1 cellular context compared by ENCODE assay signal in the genomic region with DNA sequence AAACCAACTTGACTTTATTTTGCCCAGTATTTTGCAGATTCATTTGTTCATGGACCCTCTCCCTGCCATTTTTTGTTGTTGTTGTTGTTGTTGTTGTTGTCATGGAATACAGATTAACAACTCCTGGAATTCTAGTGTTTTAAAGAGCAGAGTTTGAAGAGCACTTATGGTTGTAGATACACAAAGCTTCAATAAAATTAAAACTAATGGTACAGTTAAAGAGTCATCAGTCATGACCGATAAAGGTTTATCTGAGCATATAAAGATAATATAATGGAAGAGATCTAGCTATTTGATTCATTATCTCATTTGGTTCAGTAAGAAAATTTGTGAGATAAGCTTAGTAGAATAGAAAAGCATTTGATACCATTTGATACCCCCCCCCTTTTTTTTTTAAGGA.
TF ChIP-seq lines count a peak whose summit lies in the region.

No MANE protein-coding gene starts in this region.

TF ChIP-seq in HEK293, 187 proteins besides CTCF, POLR2A, EP300 and RAD21 (continued from another document):
- TF ChIP-seq, protein P1, sequence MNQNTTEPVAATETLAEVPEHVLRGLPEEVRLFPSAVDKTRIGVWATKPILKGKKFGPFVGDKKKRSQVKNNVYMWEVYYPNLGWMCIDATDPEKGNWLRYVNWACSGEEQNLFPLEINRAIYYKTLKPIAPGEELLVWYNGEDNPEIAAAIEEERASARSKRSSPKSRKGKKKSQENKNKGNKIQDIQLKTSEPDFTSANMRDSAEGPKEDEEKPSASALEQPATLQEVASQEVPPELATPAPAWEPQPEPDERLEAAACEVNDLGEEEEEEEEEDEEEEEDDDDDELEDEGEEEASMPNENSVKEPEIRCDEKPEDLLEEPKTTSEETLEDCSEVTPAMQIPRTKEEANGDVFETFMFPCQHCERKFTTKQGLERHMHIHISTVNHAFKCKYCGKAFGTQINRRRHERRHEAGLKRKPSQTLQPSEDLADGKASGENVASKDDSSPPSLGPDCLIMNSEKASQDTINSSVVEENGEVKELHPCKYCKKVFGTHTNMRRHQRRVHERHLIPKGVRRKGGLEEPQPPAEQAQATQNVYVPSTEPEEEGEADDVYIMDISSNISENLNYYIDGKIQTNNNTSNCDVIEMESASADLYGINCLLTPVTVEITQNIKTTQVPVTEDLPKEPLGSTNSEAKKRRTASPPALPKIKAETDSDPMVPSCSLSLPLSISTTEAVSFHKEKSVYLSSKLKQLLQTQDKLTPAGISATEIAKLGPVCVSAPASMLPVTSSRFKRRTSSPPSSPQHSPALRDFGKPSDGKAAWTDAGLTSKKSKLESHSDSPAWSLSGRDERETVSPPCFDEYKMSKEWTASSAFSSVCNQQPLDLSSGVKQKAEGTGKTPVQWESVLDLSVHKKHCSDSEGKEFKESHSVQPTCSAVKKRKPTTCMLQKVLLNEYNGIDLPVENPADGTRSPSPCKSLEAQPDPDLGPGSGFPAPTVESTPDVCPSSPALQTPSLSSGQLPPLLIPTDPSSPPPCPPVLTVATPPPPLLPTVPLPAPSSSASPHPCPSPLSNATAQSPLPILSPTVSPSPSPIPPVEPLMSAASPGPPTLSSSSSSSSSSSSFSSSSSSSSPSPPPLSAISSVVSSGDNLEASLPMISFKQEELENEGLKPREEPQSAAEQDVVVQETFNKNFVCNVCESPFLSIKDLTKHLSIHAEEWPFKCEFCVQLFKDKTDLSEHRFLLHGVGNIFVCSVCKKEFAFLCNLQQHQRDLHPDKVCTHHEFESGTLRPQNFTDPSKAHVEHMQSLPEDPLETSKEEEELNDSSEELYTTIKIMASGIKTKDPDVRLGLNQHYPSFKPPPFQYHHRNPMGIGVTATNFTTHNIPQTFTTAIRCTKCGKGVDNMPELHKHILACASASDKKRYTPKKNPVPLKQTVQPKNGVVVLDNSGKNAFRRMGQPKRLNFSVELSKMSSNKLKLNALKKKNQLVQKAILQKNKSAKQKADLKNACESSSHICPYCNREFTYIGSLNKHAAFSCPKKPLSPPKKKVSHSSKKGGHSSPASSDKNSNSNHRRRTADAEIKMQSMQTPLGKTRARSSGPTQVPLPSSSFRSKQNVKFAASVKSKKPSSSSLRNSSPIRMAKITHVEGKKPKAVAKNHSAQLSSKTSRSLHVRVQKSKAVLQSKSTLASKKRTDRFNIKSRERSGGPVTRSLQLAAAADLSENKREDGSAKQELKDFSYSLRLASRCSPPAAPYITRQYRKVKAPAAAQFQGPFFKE (tag by site-specific recombination; IDR thresholded peaks at IDR 0.05; ENCODE audit: borderline replicate concordance): no peak
- TF ChIP-seq ZNF248 (tag by site-specific recombination; IDR thresholded peaks at IDR 0.05) (no peak), ZNF2 (tag by site-specific recombination; IDR thresholded peaks at IDR 0.05) (0 out of 2 replicates have a peak, but pooled peaks have one; percentile 27), ZNF610 (tag by site-specific recombination; IDR thresholded peaks at IDR 0.05; ENCODE audit: borderline replicate concordance) (no peak), FEZF1 (tag by site-specific recombination; IDR thresholded peaks at IDR 0.05) (peak; percentile 51; the same call in 1 of the 2 replicates), EGR2 (tag by site-specific recombination; IDR thresholded peaks at IDR 0.05; ENCODE audit: low read depth) (no peak), ZSCAN16 (tag by site-specific recombination; IDR thresholded peaks at IDR 0.05) (peak; percentile 48; the same call in 1 of the 2 replicates), YY2 (tag by site-specific recombination; IDR thresholded peaks at IDR 0.05) (no peak), ZNF37A (tag by site-specific recombination; IDR thresholded peaks at IDR 0.05) (no peak), GLIS2 (tag by site-specific recombination; IDR thresholded peaks at IDR 0.05) (no peak), ZNF670 (tag by site-specific recombination; IDR thresholded peaks at IDR 0.05; ENCODE audit: low read depth) (no peak), ZNF335 (tag by site-specific recombination; conservative IDR thresholded peaks at IDR 0.05) (no peak), ZNF76 (tag by site-specific recombination; IDR thresholded peaks at IDR 0.05; ENCODE audit: borderline replicate concordance, low read depth) (no peak), SETDB1 (IDR thresholded peaks at IDR 0.05; ENCODE audit: insufficient read length, low read length) (no peak), ZBTB17 (tag by site-specific recombination; IDR thresholded peaks at IDR 0.05) (no peak), ZFP41 (tag by site-specific recombination; IDR thresholded peaks at IDR 0.05; ENCODE audit: borderline replicate concordance) (no peak), ZNF302 (tag by site-specific recombination; IDR thresholded peaks at IDR 0.05; ENCODE audit: low read depth) (no peak), ZBTB48 (tag by site-specific recombination; IDR thresholded peaks at IDR 0.05) (no peak), KLF10 (tag by site-specific recombination; IDR thresholded peaks at IDR 0.05) (no peak), ZXDB (tag by site-specific recombination; IDR thresholded peaks at IDR 0.05) (0 out of 2 replicates have a peak, but pooled peaks have one; percentile 40), SP3 (tag by site-specific recombination; IDR thresholded peaks at IDR 0.05) (no peak), ZSCAN30 (tag by site-specific recombination; IDR thresholded peaks at IDR 0.05) (no peak), ZNF521 (tag by site-specific recombination; IDR thresholded peaks at IDR 0.05) (no peak), BCL11A (tag by site-specific recombination; IDR thresholded peaks at IDR 0.05; ENCODE audit: low read depth) (no peak)
- TF ChIP-seq, protein P2, sequence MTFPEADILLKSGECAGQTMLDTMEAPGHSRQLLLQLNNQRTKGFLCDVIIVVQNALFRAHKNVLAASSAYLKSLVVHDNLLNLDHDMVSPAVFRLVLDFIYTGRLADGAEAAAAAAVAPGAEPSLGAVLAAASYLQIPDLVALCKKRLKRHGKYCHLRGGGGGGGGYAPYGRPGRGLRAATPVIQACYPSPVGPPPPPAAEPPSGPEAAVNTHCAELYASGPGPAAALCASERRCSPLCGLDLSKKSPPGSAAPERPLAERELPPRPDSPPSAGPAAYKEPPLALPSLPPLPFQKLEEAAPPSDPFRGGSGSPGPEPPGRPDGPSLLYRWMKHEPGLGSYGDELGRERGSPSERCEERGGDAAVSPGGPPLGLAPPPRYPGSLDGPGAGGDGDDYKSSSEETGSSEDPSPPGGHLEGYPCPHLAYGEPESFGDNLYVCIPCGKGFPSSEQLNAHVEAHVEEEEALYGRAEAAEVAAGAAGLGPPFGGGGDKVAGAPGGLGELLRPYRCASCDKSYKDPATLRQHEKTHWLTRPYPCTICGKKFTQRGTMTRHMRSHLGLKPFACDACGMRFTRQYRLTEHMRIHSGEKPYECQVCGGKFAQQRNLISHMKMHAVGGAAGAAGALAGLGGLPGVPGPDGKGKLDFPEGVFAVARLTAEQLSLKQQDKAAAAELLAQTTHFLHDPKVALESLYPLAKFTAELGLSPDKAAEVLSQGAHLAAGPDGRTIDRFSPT (tag by site-specific recombination; IDR thresholded peaks at IDR 0.05): no peak
- TF ChIP-seq, protein P3, sequence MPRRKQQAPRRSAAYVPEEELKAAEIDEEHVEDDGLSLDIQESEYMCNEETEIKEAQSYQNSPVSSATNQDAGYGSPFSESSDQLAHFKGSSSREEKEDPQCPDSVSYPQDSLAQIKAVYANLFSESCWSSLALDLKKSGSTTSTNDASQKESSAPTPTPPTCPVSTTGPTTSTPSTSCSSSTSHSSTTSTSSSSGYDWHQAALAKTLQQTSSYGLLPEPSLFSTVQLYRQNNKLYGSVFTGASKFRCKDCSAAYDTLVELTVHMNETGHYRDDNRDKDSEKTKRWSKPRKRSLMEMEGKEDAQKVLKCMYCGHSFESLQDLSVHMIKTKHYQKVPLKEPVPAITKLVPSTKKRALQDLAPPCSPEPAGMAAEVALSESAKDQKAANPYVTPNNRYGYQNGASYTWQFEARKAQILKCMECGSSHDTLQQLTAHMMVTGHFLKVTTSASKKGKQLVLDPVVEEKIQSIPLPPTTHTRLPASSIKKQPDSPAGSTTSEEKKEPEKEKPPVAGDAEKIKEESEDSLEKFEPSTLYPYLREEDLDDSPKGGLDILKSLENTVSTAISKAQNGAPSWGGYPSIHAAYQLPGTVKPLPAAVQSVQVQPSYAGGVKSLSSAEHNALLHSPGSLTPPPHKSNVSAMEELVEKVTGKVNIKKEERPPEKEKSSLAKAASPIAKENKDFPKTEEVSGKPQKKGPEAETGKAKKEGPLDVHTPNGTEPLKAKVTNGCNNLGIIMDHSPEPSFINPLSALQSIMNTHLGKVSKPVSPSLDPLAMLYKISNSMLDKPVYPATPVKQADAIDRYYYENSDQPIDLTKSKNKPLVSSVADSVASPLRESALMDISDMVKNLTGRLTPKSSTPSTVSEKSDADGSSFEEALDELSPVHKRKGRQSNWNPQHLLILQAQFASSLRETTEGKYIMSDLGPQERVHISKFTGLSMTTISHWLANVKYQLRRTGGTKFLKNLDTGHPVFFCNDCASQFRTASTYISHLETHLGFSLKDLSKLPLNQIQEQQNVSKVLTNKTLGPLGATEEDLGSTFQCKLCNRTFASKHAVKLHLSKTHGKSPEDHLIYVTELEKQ (tag by site-specific recombination; IDR thresholded peaks at IDR 0.05; ENCODE audit: borderline replicate concordance): no peak
- TF ChIP-seq, protein P4, sequence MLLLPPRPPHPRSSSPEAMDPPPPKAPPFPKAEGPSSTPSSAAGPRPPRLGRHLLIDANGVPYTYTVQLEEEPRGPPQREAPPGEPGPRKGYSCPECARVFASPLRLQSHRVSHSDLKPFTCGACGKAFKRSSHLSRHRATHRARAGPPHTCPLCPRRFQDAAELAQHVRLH (tag by site-specific recombination; IDR thresholded peaks at IDR 0.05): no peak
- TF ChIP-seq, protein P5, sequence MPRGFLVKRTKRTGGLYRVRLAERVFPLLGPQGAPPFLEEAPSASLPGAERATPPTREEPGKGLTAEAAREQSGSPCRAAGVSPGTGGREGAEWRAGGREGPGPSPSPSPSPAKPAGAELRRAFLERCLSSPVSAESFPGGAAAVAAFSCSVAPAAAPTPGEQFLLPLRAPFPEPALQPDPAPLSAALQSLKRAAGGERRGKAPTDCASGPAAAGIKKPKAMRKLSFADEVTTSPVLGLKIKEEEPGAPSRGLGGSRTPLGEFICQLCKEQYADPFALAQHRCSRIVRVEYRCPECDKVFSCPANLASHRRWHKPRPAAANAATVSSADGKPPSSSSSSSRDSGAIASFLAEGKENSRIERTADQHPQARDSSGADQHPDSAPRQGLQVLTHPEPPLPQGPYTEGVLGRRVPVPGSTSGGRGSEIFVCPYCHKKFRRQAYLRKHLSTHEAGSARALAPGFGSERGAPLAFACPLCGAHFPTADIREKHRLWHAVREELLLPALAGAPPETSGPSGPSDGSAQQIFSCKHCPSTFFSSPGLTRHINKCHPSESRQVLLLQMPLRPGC (tag by site-specific recombination; IDR thresholded peaks at IDR 0.05): no peak
- TF ChIP-seq, protein P6, sequence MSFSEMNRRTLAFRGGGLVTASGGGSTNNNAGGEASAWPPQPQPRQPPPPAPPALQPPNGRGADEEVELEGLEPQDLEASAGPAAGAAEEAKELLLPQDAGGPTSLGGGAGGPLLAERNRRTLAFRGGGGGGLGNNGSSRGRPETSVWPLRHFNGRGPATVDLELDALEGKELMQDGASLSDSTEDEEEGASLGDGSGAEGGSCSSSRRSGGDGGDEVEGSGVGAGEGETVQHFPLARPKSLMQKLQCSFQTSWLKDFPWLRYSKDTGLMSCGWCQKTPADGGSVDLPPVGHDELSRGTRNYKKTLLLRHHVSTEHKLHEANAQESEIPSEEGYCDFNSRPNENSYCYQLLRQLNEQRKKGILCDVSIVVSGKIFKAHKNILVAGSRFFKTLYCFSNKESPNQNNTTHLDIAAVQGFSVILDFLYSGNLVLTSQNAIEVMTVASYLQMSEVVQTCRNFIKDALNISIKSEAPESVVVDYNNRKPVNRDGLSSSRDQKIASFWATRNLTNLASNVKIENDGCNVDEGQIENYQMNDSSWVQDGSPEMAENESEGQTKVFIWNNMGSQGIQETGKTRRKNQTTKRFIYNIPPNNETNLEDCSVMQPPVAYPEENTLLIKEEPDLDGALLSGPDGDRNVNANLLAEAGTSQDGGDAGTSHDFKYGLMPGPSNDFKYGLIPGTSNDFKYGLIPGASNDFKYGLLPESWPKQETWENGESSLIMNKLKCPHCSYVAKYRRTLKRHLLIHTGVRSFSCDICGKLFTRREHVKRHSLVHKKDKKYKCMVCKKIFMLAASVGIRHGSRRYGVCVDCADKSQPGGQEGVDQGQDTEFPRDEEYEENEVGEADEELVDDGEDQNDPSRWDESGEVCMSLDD (tag by site-specific recombination; IDR thresholded peaks at IDR 0.05): no peak
TF ChIP-seq in HEK293: peak in this region for 5.
